In genomic region chr2:117432746-117433145, GRCh38 we compare ENCODE assay signal across 9 cellular contexts.
"Had no signal": no experiment of that assay in that cellular context is flagged by ENCODE, and none has a peak within 500 bp of the region (broad histone marks: within the 10 kb centered on the region; RNA-seq: fewer than 3 reads in every experiment).

No MANE protein-coding gene starts in this region.

- H3K4me3 Mint-ChIP-seq: GM23338, H9, HFFc6 had no signal

- H2AFZ ChIP-seq: GM23248, GM23338 had no signal

- ATAC-seq: GM23338, HCT116 had no signal

- H3K4me1 Mint-ChIP-seq: GM23338, H9 had no signal

- H3K9me3 ChIP-seq: HAP-1 had no signal

- H3K4me1 ChIP-seq: HAP-1 had no signal

- DNase-seq: GM23248, GOT3, H7, H9, HCEC 1CT, HFFc6 had no signal

- H3K9me3 Mint-ChIP-seq: GM23338, H9 had no signal

- H3K27ac Mint-ChIP-seq: GM23338, H9, HFFc6 had no signal

- H3K36me3 ChIP-seq: HAP-1 had no signal

- H3K4me3 ChIP-seq: GM23248, GM23338, HAP-1 had no signal

- H3K27ac ChIP-seq: GM23248 had no signal

- H3K9ac ChIP-seq: GM23248 had no signal

- H3K4me2 ChIP-seq: GM23338 had no signal
